Comparison of ENCODE assay signal across 29 cellular contexts in genomic region chr16:78362736-78363135, GRCh38.
"Had no signal": no experiment of that assay in that cellular context is flagged by ENCODE, and none has a peak within 500 bp of the region (broad histone marks: within the 10 kb centered on the region; RNA-seq: fewer than 3 reads in every experiment).

No MANE protein-coding gene starts in this region.

- H3K4me3 Mint-ChIP-seq: effector memory CD8-positive, alpha-beta T cell; naive thymus-derived CD4-positive, alpha-beta T cell; nephron progenitor cell; stimulated activated memory B cell treated with anti-CD40 and anti-IgM and Interleukin-4, amounts not matched to agents 10 μg/mL and 1 μg/mL and 100 μg/mL, for 72 hours; type B pancreatic cell had no signal

- DNase-seq: cerebellar nuclear complex; cortex of kidney; effector memory CD8-positive, alpha-beta T cell; foreskin fibroblast; heart left ventricle; hippocampal formation; left colon; mesendoderm; midbrain; naive thymus-derived CD4-positive, alpha-beta T cell; nephron progenitor cell; nucleus accumbens; right cardiac atrium; sigmoid colon; spleen; stimulated activated CD4-positive, alpha-beta T cell treated with anti-CD3 and anti-CD28 coated beads, Interleukin-4, amount 100 ng/mL, for 4 hours; stimulated activated naive CD8-positive, alpha-beta T cell treated with anti-CD3 and anti-CD28 coated beads, Interleukin-15, Interleukin-2, amounts not matched to agents 100 U/mL and 50 U/mL, for 24 hours; substantia nigra; tibial artery had no signal

- H3K4me1 ChIP-seq: prostate gland, spleen, testis had no signal

- H3K36me3 ChIP-seq: gastroesophageal sphincter, heart left ventricle, prostate gland, sigmoid colon, spleen, tibial artery had no signal

- ATAC-seq: effector memory CD8-positive, alpha-beta T cell; gastroesophageal sphincter; left colon; naive thymus-derived CD4-positive, alpha-beta T cell; right cardiac atrium; stimulated activated memory B cell treated with anti-CD40 and anti-IgM and Interleukin-4, amounts not matched to agents 10 μg/mL and 1 μg/mL and 100 μg/mL, for 72 hours; stimulated activated naive CD8-positive, alpha-beta T cell treated with anti-CD3 and anti-CD28 coated beads, Interleukin-15, Interleukin-2, amounts not matched to agents 100 U/mL and 50 U/mL, for 24 hours had no signal

- H3K27ac ChIP-seq: gastroesophageal sphincter, heart left ventricle, prostate gland, skin epidermis, spleen, testis, tibial artery had no signal

- H3K9me3 Mint-ChIP-seq: effector memory CD8-positive, alpha-beta T cell; naive thymus-derived CD4-positive, alpha-beta T cell; nephron progenitor cell; stimulated activated memory B cell treated with anti-CD40 and anti-IgM and Interleukin-4, amounts not matched to agents 10 μg/mL and 1 μg/mL and 100 μg/mL, for 72 hours; type B pancreatic cell had no signal

- H3K4me1 Mint-ChIP-seq: naive thymus-derived CD4-positive, alpha-beta T cell; stimulated activated memory B cell treated with anti-CD40 and anti-IgM and Interleukin-4, amounts not matched to agents 10 μg/mL and 1 μg/mL and 100 μg/mL, for 72 hours had no signal

- H3K4me3 ChIP-seq: gastroesophageal sphincter, heart left ventricle, lung, prostate gland, sigmoid colon, skin epidermis, spleen, testis, tibial artery had no signal

- H3K27ac Mint-ChIP-seq: effector memory CD8-positive, alpha-beta T cell; naive thymus-derived CD4-positive, alpha-beta T cell; nephron progenitor cell; stimulated activated memory B cell treated with anti-CD40 and anti-IgM and Interleukin-4, amounts not matched to agents 10 μg/mL and 1 μg/mL and 100 μg/mL, for 72 hours; type B pancreatic cell had no signal

- H3K27me3 ChIP-seq: gastroesophageal sphincter, heart left ventricle, sigmoid colon, spleen, testis, tibial artery had no signal

- H3K9me3 ChIP-seq: gastroesophageal sphincter, heart left ventricle, prostate gland, sigmoid colon, spleen, testis, tibial artery had no signal

- H3K27me3 Mint-ChIP-seq: effector memory CD8-positive, alpha-beta T cell; naive thymus-derived CD4-positive, alpha-beta T cell; stimulated activated memory B cell treated with anti-CD40 and anti-IgM and Interleukin-4, amounts not matched to agents 10 μg/mL and 1 μg/mL and 100 μg/mL, for 72 hours had no signal

- H3K36me3 Mint-ChIP-seq: stimulated activated memory B cell treated with anti-CD40 and anti-IgM and Interleukin-4, amounts not matched to agents 10 μg/mL and 1 μg/mL and 100 μg/mL, for 72 hours; type B pancreatic cell had no signal

- FAIRE-seq: endometrium, islet of Langerhans, urothelium cell line had no signal
